ENCODE assay signal across 30 cellular contexts in genomic region chr3:10766049-10766705, GRCh38. TPM values are rescaled to one million over a fixed set of nuclear protein-coding genes. Genes with fewer than 3 reads are reported as not detected.
"Had no signal": no experiment of that assay in that cellular context is flagged by ENCODE, and none has a peak within 500 bp of the region (broad histone marks: within the 10 kb centered on the region; RNA-seq: fewer than 3 reads in every experiment).

No MANE protein-coding gene starts in this region.

- H3K4me3 Mint-ChIP-seq: effector memory CD8-positive, alpha-beta T cell; naive thymus-derived CD4-positive, alpha-beta T cell; nephron; neural progenitor cell had no signal

- H3K4me3 ChIP-seq: coronary artery, gastrocnemius medialis, left lung, neural progenitor cell, prostate gland, right atrium auricular region, smooth muscle cell, testis, tibial artery, upper lobe of left lung, uterus had no signal

- H3K36me3 ChIP-seq: gastrocnemius medialis, left lung, neural progenitor cell, prostate gland, right atrium auricular region, tibial artery, upper lobe of left lung, uterus had no signal

- H3K36me3 Mint-ChIP-seq: naive thymus-derived CD4-positive, alpha-beta T cell; neural progenitor cell had no signal

- FAIRE-seq: kidney had no signal

- H3K27me3 ChIP-seq: neural progenitor cell, right atrium auricular region, testis, upper lobe of left lung, uterus had no signal

- H3K9me3 ChIP-seq: gastrocnemius medialis, left lung, prostate gland, testis, tibial artery, upper lobe of left lung, uterus had no signal

- H3K9me3 Mint-ChIP-seq: effector memory CD8-positive, alpha-beta T cell; nephron; neural progenitor cell had no signal

- H3K4me1 ChIP-seq: gastrocnemius medialis, left lung, prostate gland, right atrium auricular region, testis, tibial artery, upper lobe of left lung, uterus had no signal

- H3K4me1 Mint-ChIP-seq: naive thymus-derived CD4-positive, alpha-beta T cell; nephron had no signal

- ATAC-seq: effector memory CD8-positive, alpha-beta T cell; gastrocnemius medialis; left cardiac atrium; left lung; naive thymus-derived CD4-positive, alpha-beta T cell; sciatic nerve had no signal

- H3K27ac Mint-ChIP-seq: effector memory CD8-positive, alpha-beta T cell; naive thymus-derived CD4-positive, alpha-beta T cell; nephron; neural progenitor cell had no signal

- H3K27ac ChIP-seq: coronary artery, gastrocnemius medialis, left lung, neural progenitor cell, prostate gland, right atrium auricular region, testis, tibial artery, upper lobe of left lung, uterus had no signal

- DNase-seq: dermis blood vessel endothelial cell; effector memory CD8-positive, alpha-beta T cell; foreskin fibroblast; gastrocnemius medialis; kidney; left cardiac atrium; left lung; mesenchymal stem cell; midbrain; naive thymus-derived CD4-positive, alpha-beta T cell; stimulated activated CD4-positive, alpha-beta T cell treated with anti-CD3 and anti-CD28 coated beads, Interleukin-12 subunit alpha, Interleukin-12 subunit beta, amount 100 ng/mL, for 4 hours; stimulated activated CD4-positive, alpha-beta T cell treated with anti-CD3 and anti-CD28 coated beads, Interleukin-1b, Interleukin-23, amount 100 ng/mL, for 48 hours; stimulated activated CD4-positive, alpha-beta T cell treated with anti-CD3 and anti-CD28 coated beads, Interleukin-4, amount 100 ng/mL, for 1 hour; stimulated activated CD8-positive, alpha-beta memory T cell treated with anti-CD3 and anti-CD28 coated beads, Interleukin-4, amount 100 ng/mL, for 48 hours; stimulated activated naive CD4-positive, alpha-beta T cell; substantia nigra; testis; tibial artery; upper lobe of left lung; uterus had no signal

RNA-seq across cellular contexts. Expression of gene SLC6A11, which starts 49.9 kb away (rescaled TPM):
- total RNA-seq: dermis blood vessel endothelial cell; gastrocnemius medialis; glomerular endothelial cell; left cardiac atrium; lung microvascular endothelial cell; naive thymus-derived CD4-positive, alpha-beta T cell; osteoblast; right atrium auricular region; smooth muscle cell had no signal
- polyA plus RNA-seq: naive thymus-derived CD4-positive, alpha-beta T cell; smooth muscle cell had no signal
